8 cellular contexts compared by ENCODE assay signal in the genomic region with DNA sequence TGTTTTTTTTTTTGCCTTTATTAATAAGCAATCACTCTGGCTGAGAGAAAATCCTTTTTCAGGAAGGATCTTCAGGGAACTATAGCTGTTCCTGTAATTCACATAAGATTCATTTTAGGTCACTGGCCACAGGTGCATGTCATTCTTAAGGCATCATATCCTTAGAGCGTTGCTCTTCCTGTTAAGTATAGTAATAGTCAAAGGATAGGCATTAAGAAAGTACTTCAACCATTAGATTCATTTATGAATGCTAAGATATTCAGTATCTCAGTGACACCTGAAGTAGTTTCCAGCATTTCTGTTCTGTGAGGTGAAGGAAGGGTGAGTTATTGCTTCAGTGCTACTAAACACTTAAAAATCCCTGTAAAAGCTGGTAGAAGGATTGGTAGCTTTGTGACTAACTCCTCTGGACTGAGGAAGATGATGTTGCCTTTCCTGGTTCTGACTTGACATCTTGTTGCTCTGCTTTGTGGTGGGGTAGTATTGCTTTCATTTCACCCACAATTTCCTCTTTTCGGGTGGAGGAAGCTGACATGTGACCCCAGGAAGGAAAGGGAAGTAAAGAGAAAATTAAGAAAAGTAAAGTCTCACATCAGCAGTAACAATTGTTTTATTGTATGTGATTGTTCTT. TPM values are rescaled to one million over a fixed set of nuclear protein-coding genes. Genes with fewer than 3 reads are reported as not detected.
DNase-seq lines count a peak whose midpoint lies in the region; ATAC-seq and TF ChIP-seq lines count a peak whose summit lies in the region.

No MANE protein-coding gene starts in this region.

- no peaks in the 10 kb centered on the region for H3K36me3 Mint-ChIP-seq in effector memory CD8-positive, alpha-beta T cell (ENCODE audit: insufficient read depth)

- H3K27me3 Mint-ChIP-seq in effector memory CD8-positive, alpha-beta T cell: no peaks in the 10 kb centered on the region

- ATAC-seq in GM18505 (IDR thresholded peaks at IDR 0.05; ENCODE audit: unreplicated experiment): peak; percentile 83
- peak; percentile 88 for ATAC-seq in effector memory CD8-positive, alpha-beta T cell (replicated peaks)
- peak; percentile 42 for ATAC-seq in sciatic nerve

- peaks cover 20 to 38% of the 10 kb centered on the region in 2 donors for H3K4me1 Mint-ChIP-seq in effector memory CD8-positive, alpha-beta T cell (ENCODE audit: low read depth in 2 of 2)

- no peak for TF ChIP-seq CTCF in HFF-Myc (IDR thresholded peaks at IDR 0.05; ENCODE audit: low read depth, low read length, missing control alignments)

- peak overlapping the region in 1 of 2 donors; percentile 62 for H3K27ac Mint-ChIP-seq in effector memory CD8-positive, alpha-beta T cell

- intact Hi-C loops in sciatic nerve (cut with DNase I): no loop called here

- no peak for TF ChIP-seq POLR2A in GM18505 (IDR thresholded peaks at IDR 0.05; ENCODE audit: borderline replicate concordance, extremely low read depth, insufficient read depth, insufficient read length)

- peak overlapping the region; percentile 64 to 70 for H3K4me3 Mint-ChIP-seq in effector memory CD8-positive, alpha-beta T cell

- H3K9me3 Mint-ChIP-seq in effector memory CD8-positive, alpha-beta T cell: no peaks in the 10 kb centered on the region

- DNase-seq in HFF-Myc (ENCODE audit: extremely low read depth, low read depth): peak; percentile 11
- DNase-seq in NOMO-1 treated with dmso at 0.1 percent for 144 hours (lab: John Stamatoyannopoulos, UW; ENCODE audit: unreplicated experiment): peak; percentile 91
- DNase-seq in effector memory CD8-positive, alpha-beta T cell: peak in 2 of 3 experiments; percentile 13 to 20
- no peak for DNase-seq in sciatic nerve (ENCODE audit: low spot score)
- no peak for DNase-seq in NCI-H2196 treated with DMSO at 0.1 percent for 48 hours (lab: John Stamatoyannopoulos, UW; ENCODE audit: unreplicated experiment)
- no peak for DNase-seq in activated CD8-positive, alpha-beta memory T cell treated with anti-CD3 and anti-CD28 coated beads, Interleukin-2, amount 50 U/mL, for 4 hours
- DNase-seq in ecto neural progenitor cell (ENCODE audit: low spot score): no peak

- H3K4me3 ChIP-seq in HFF-Myc (replicated peaks; ENCODE audit: low read depth, low read length): no peak overlapping the region

RNA-seq across cellular contexts. Expression of a gene that starts 34.7 kb away (rescaled TPM):
- total RNA-seq in sciatic nerve: 23.8 TPM

RNA-seq across cellular contexts. Expression of a gene that starts 52.1 kb away (rescaled TPM):
- 0.89 TPM for total RNA-seq in sciatic nerve

Comparison
In these comparisons a context has a peak if more than half of its experiments do, and no peak if none do; other contexts are left out.
1. DNase-seq: peak in HFF-Myc (single experiment), NOMO-1 treated with dmso at 0.1 percent for 144 hours (single experiment) and effector memory CD8-positive, alpha-beta T cell (2 of 3); none in sciatic nerve (single experiment), NCI-H2196 treated with DMSO at 0.1 percent for 48 hours (single experiment), activated CD8-positive, alpha-beta memory T cell treated with anti-CD3 and anti-CD28 coated beads, Interleukin-2, amount 50 U/mL, for 4 hours (single experiment) and ecto neural progenitor cell (single experiment).
2. Peak in every context shown above with its lines, with median percentiles within 50 percentile points of each other: ATAC-seq.